Comparison of ENCODE assay signal across 1 cellular context in genomic region chr10:78937800-78938694, GRCh38.
A peak's percentile ranks its signal among the peaks of the same experiment; 100 is the strongest.
TF ChIP-seq lines count a peak whose summit lies in the region.

No MANE protein-coding gene starts in this region.

TF ChIP-seq in HepG2, 621 proteins besides CTCF, POLR2A, EP300 and RAD21 (continued from another document and continues in another):
- TF ChIP-seq FOXP4 (CRISPR knock-in tag; IDR thresholded peaks at IDR 0.05), result peak; percentile 83
- TF ChIP-seq ATF2 (CRISPR knock-in tag; IDR thresholded peaks at IDR 0.05), result no peak
- TF ChIP-seq CHCHD3 (CRISPR knock-in tag; IDR thresholded peaks at IDR 0.05), result no peak
- no peak for TF ChIP-seq ZNF709 (CRISPR knock-in tag; IDR thresholded peaks at IDR 0.05)
- no peak for TF ChIP-seq ATF6 (CRISPR knock-in tag; conservative IDR thresholded peaks at IDR 0.05)
- TF ChIP-seq ZNF710 (CRISPR knock-in tag; IDR thresholded peaks at IDR 0.05; ENCODE audit: borderline replicate concordance), result no peak
- TF ChIP-seq ZNF558 (CRISPR knock-in tag; IDR thresholded peaks at IDR 0.05; ENCODE audit: borderline replicate concordance), result no peak
- no peak for TF ChIP-seq PCBP2 (optimal IDR thresholded peaks at IDR 0.05; ENCODE audit: low read depth, low read length, poor library complexity, severe bottlenecking)
- TF ChIP-seq PHF21A (CRISPR knock-in tag; IDR thresholded peaks at IDR 0.05), result peak; percentile 17; the same call in 1 of the 2 replicates
- no peak for TF ChIP-seq HNRNPK (IDR thresholded peaks at IDR 0.05; ENCODE audit: low read depth, low read length, poor library complexity, severe bottlenecking)
- no peak for TF ChIP-seq PTBP1 (IDR thresholded peaks at IDR 0.05; ENCODE audit: low read depth, low read length, poor library complexity, severe bottlenecking)
- TF ChIP-seq KDM1A (CRISPR knock-in tag; IDR thresholded peaks at IDR 0.05), result no peak
- TF ChIP-seq CSRNP1 (CRISPR knock-in tag; IDR thresholded peaks at IDR 0.05), result 0 out of 2 replicates have a peak, but pooled peaks have one; percentile 66
- 0 out of 2 replicates have a peak, but pooled peaks have one; percentile 24 for TF ChIP-seq ZNF609 (CRISPR knock-in tag; IDR thresholded peaks at IDR 0.05; ENCODE audit: borderline replicate concordance)
- no peak for TF ChIP-seq HOMEZ (CRISPR knock-in tag; IDR thresholded peaks at IDR 0.05; ENCODE audit: low read depth)
- TF ChIP-seq HNF1A (IDR thresholded peaks at IDR 0.05; ENCODE audit: low read depth), result no peak
- no peak for TF ChIP-seq HNF1A (CRISPR knock-in tag; IDR thresholded peaks at IDR 0.05; ENCODE audit: borderline replicate concordance)
- no peak for TF ChIP-seq NFRKB (IDR thresholded peaks at IDR 0.05)
- no peak for TF ChIP-seq ARNTL (CRISPR knock-in tag; IDR thresholded peaks at IDR 0.05)
- no peak for TF ChIP-seq ZNF331 (CRISPR knock-in tag; IDR thresholded peaks at IDR 0.05)
- TF ChIP-seq SRSF1 (optimal IDR thresholded peaks at IDR 0.05; ENCODE audit: low read depth, low read length), result no peak
- TF ChIP-seq ZKSCAN1 (IDR thresholded peaks at IDR 0.05; ENCODE audit: low read length), result no peak
- TF ChIP-seq NR2F6 (IDR thresholded peaks at IDR 0.05), result no peak
- no peak for TF ChIP-seq NR2F6 (CRISPR knock-in tag; IDR thresholded peaks at IDR 0.05)
- no peak for TF ChIP-seq POLR2AphosphoS5 (IDR thresholded peaks at IDR 0.05; ENCODE audit: low read depth, low read length)
- TF ChIP-seq ZNF746 (CRISPR knock-in tag; IDR thresholded peaks at IDR 0.05), result peak; percentile 23; the same call in 1 of the 2 replicates
- TF ChIP-seq HNF4G (IDR thresholded peaks at IDR 0.05; ENCODE audit: borderline replicate concordance, low read depth, low read length), result no peak
- no peak; the same call in 1 of the 2 replicates for TF ChIP-seq HNF4G (CRISPR knock-in tag; IDR thresholded peaks at IDR 0.05; ENCODE audit: borderline replicate concordance, low read depth)
- no peak for TF ChIP-seq ZNF17 (CRISPR knock-in tag; IDR thresholded peaks at IDR 0.05)
- no peak for TF ChIP-seq ZNF788 (CRISPR knock-in tag; IDR thresholded peaks at IDR 0.05; ENCODE audit: borderline replicate concordance)
- TF ChIP-seq ARNT (IDR thresholded peaks at IDR 0.05), result no peak
- no peak for TF ChIP-seq NFATC3 (CRISPR knock-in tag; IDR thresholded peaks at IDR 0.05)
